In genomic region chr11:765025-765801, GRCh38 we compare ENCODE assay signal across 1 cellular context.
TF ChIP-seq lines count a peak whose summit lies in the region.

No MANE protein-coding gene starts in this region.

TF ChIP-seq in K562, 482 proteins besides CTCF, POLR2A, EP300 and RAD21 (continued from another document and continues in another):
- TF ChIP-seq ESRRB (CRISPR knock-in tag; IDR thresholded peaks at IDR 0.05; ENCODE audit: borderline replicate concordance) (0 out of 2 replicates have a peak, but pooled peaks have one; percentile 52), ELF1 (tag; IDR thresholded peaks at IDR 0.05) (no peak), RBM22 (IDR thresholded peaks at IDR 0.05; ENCODE audit: low read depth, low read length, poor library complexity, severe bottlenecking) (peak; percentile 92), ZNF384 (IDR thresholded peaks at IDR 0.05; ENCODE audit: low read depth, low read length) (peak; percentile 70), ZBTB11 (CRISPR knock-in tag; IDR thresholded peaks at IDR 0.05) (no peak), ZNF253 (CRISPR knock-in tag; conservative IDR thresholded peaks at IDR 0.05) (0 out of 2 replicates have a peak, but pooled peaks have one; percentile 53), KAT2B (IDR thresholded peaks at IDR 0.05; ENCODE audit: low read depth, low read length) (no peak), OTX1 (CRISPR knock-in tag; IDR thresholded peaks at IDR 0.05) (peak; percentile 87; the same call in 1 of the 2 replicates), NONO (IDR thresholded peaks at IDR 0.05; ENCODE audit: low read depth in 2 of 2, low read length in 1 of 2) (peak in 1 of 2 experiments; percentile 67; a peak in 1 of 4 replicates), NELFE (IDR thresholded peaks at IDR 0.05; ENCODE audit: insufficient read depth, insufficient read length) (no peak), GATA2 (CRISPR knock-in tag; IDR thresholded peaks at IDR 0.05) (no peak), ATF1 (CRISPR knock-in tag; IDR thresholded peaks at IDR 0.05) (no peak), ATF1 (tag; IDR thresholded peaks at IDR 0.05) (no peak), SREBF1 (IDR thresholded peaks at IDR 0.05; ENCODE audit: borderline replicate concordance, low read depth, low read length) (no peak), ZNF282 (CRISPR knock-in tag; IDR thresholded peaks at IDR 0.05) (no peak), EHMT2 (IDR thresholded peaks at IDR 0.05) (no peak), KLF6 (CRISPR knock-in tag; IDR thresholded peaks at IDR 0.05; ENCODE audit: borderline replicate concordance) (no peak), BDP1 (IDR thresholded peaks at IDR 0.05; ENCODE audit: insufficient read depth, insufficient read length) (no peak), ARID2 (IDR thresholded peaks at IDR 0.05) (no peak), MCM3 (IDR thresholded peaks at IDR 0.05) (no peak), HDAC1 (IDR thresholded peaks at IDR 0.05) (no peak), BRF1 (IDR thresholded peaks at IDR 0.05; ENCODE audit: borderline replicate concordance, extremely low read depth, insufficient read length) (no peak), ZBTB17 (CRISPR knock-in tag; IDR thresholded peaks at IDR 0.05) (peak; percentile 65; the same call in 1 of the 2 replicates), GABPB2 (CRISPR knock-in tag; conservative IDR thresholded peaks at IDR 0.05) (peak; percentile 88), XRCC4 (IDR thresholded peaks at IDR 0.05; ENCODE audit: extremely low read depth, insufficient read depth, insufficient read length) (no peak), GTF3C2 (IDR thresholded peaks at IDR 0.05; ENCODE audit: borderline replicate concordance, extremely low read depth, insufficient read length) (no peak), SMAD3 (CRISPR knock-in tag; conservative IDR thresholded peaks at IDR 0.05) (peak; percentile 65; the same call in 1 of the 2 replicates), ZC3H8 (IDR thresholded peaks at IDR 0.05) (no peak), ZNF408 (CRISPR knock-in tag; IDR thresholded peaks at IDR 0.05; ENCODE audit: low read depth) (no peak), ZNF696 (CRISPR knock-in tag; conservative IDR thresholded peaks at IDR 0.05) (peak; percentile 13; the same call in 1 of the 2 replicates), L3MBTL2 (IDR thresholded peaks at IDR 0.05) (no peak), CHD2 (IDR thresholded peaks at IDR 0.05; ENCODE audit: low read depth, low read length) (no peak), KDM1A (IDR thresholded peaks at IDR 0.05) (no peak)
- TF ChIP-seq, protein P1, sequence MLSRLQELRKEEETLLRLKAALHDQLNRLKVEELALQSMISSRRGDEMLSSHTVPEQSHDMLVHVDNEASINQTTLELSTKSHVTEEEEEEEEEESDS (CRISPR knock-in tag; IDR thresholded peaks at IDR 0.05) = no peak
- TF ChIP-seq, protein P2, sequence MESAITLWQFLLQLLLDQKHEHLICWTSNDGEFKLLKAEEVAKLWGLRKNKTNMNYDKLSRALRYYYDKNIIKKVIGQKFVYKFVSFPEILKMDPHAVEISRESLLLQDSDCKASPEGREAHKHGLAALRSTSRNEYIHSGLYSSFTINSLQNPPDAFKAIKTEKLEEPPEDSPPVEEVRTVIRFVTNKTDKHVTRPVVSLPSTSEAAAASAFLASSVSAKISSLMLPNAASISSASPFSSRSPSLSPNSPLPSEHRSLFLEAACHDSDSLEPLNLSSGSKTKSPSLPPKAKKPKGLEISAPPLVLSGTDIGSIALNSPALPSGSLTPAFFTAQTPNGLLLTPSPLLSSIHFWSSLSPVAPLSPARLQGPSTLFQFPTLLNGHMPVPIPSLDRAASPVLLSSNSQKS (CRISPR knock-in tag; IDR thresholded peaks at IDR 0.05) = no peak
- TF ChIP-seq, protein P3, sequence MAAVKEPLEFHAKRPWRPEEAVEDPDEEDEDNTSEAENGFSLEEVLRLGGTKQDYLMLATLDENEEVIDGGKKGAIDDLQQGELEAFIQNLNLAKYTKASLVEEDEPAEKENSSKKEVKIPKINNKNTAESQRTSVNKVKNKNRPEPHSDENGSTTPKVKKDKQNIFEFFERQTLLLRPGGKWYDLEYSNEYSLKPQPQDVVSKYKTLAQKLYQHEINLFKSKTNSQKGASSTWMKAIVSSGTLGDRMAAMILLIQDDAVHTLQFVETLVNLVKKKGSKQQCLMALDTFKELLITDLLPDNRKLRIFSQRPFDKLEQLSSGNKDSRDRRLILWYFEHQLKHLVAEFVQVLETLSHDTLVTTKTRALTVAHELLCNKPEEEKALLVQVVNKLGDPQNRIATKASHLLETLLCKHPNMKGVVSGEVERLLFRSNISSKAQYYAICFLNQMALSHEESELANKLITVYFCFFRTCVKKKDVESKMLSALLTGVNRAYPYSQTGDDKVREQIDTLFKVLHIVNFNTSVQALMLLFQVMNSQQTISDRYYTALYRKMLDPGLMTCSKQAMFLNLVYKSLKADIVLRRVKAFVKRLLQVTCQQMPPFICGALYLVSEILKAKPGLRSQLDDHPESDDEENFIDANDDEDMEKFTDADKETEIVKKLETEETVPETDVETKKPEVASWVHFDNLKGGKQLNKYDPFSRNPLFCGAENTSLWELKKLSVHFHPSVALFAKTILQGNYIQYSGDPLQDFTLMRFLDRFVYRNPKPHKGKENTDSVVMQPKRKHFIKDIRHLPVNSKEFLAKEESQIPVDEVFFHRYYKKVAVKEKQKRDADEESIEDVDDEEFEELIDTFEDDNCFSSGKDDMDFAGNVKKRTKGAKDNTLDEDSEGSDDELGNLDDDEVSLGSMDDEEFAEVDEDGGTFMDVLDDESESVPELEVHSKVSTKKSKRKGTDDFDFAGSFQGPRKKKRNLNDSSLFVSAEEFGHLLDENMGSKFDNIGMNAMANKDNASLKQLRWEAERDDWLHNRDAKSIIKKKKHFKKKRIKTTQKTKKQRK (IDR thresholded peaks at IDR 0.05; ENCODE audit: borderline replicate concordance, low read depth, low read length) = no peak
- TF ChIP-seq, protein P4, sequence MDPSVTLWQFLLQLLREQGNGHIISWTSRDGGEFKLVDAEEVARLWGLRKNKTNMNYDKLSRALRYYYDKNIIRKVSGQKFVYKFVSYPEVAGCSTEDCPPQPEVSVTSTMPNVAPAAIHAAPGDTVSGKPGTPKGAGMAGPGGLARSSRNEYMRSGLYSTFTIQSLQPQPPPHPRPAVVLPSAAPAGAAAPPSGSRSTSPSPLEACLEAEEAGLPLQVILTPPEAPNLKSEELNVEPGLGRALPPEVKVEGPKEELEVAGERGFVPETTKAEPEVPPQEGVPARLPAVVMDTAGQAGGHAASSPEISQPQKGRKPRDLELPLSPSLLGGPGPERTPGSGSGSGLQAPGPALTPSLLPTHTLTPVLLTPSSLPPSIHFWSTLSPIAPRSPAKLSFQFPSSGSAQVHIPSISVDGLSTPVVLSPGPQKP (CRISPR knock-in tag; IDR thresholded peaks at IDR 0.05) = no peak
- TF ChIP-seq, protein P5, sequence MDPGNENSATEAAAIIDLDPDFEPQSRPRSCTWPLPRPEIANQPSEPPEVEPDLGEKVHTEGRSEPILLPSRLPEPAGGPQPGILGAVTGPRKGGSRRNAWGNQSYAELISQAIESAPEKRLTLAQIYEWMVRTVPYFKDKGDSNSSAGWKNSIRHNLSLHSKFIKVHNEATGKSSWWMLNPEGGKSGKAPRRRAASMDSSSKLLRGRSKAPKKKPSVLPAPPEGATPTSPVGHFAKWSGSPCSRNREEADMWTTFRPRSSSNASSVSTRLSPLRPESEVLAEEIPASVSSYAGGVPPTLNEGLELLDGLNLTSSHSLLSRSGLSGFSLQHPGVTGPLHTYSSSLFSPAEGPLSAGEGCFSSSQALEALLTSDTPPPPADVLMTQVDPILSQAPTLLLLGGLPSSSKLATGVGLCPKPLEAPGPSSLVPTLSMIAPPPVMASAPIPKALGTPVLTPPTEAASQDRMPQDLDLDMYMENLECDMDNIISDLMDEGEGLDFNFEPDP (CRISPR knock-in tag; IDR thresholded peaks at IDR 0.05) = peak; percentile 53; the same call in 1 of the 2 replicates
